In the genomic region with DNA sequence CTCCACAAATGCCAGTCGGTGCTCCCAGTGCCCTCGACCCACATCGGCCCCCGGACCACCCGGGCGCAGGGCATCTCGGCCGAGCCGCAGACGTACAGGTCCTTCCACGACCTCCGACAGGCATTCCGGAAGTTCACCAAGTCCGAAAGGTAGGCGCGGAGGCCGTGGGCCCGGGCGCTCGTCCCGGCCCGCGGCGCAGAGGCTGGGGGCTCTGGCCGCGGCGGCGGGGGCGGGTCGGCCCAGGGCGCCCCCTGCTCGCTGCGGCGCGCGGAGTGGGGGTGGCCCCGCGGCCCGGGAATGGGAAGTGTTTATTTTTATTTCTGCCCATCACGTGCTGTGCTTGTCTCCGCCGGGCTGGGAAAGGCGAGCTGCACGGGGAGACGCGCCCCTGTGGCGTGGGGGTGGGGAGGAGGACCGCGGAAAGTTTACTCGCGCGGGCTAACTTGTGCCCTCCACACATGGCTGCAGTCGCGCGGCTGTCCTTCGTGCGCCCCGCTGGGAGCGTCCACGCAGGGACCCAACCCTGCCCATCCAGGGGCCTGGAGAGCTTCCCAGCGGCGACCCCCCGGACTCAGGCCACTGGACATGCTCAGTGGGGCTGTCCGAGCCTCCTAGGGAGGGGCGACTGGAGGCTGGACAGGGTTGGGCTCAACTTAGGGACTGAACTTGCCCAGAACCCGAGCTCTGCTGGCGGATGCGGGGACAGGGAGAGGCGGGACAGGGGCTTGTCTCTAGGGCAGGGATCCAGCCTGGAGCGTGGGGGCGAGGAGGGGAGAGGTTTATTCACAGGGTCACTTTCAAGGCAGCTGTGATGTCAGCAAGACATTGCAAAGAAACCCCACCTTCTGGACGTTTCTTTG, we compare ENCODE assay signal across 8 cellular contexts.
A peak's percentile ranks its signal among the peaks of the same experiment; 100 is the strongest.
DNase-seq lines count a peak whose midpoint lies in the region; TF ChIP-seq lines count a peak whose summit lies in the region.

No MANE protein-coding gene starts in this region.

- POLR2A ChIA-PET in GM10248 (lab: Yijun Ruan, JAX), result no interaction called here

- in situ Hi-C loops in mammary epithelial cell (cut with MboI; ENCODE audit: low sequenced_read_pairs in 2 of 2), result no loop called here

- no peaks in the 10 kb centered on the region for H3K79me2 ChIP-seq in mammary epithelial cell (ENCODE audit: insufficient read depth, low read length)

- BruUV-seq in mammary epithelial cell (replicated peaks; lab: Mats Ljungman, UMichigan), result no TSS peak

- DNase-seq in NCI-H1417 (lab: John Stamatoyannopoulos, UW) (peak in 2 of 3 experiments; percentile 10 to 12), NCI-H1417 treated with DMSO at 0.1 percent for 48 hours (lab: John Stamatoyannopoulos, UW) (no peak), mammary epithelial cell (no peak), kidney epithelial cell (ENCODE audit: low read depth) (no peak), stromal cell of bone marrow (ENCODE audit: low read depth) (peak; percentile 29), NCI-H446 treated with DMSO at 0.1 percent for 48 hours (lab: John Stamatoyannopoulos, UW) (no peak), GM10248 (ENCODE audit: extremely low spot score) (no peak), NCI-H2196 (lab: John Stamatoyannopoulos, UW; ENCODE audit: unreplicated experiment) (no peak)

- no peak overlapping the region for H3K9ac ChIP-seq in mammary epithelial cell (ENCODE audit: insufficient read depth, low read length)

- CTCF ChIA-PET in mammary epithelial cell (lab: Charles Lee; ENCODE audit: low non-redundant PET) (no interaction called here), GM10248 (lab: Yijun Ruan, JAX) (no interaction called here)

- intact Hi-C loops in mammary epithelial cell (cut with micrococcal nuclease), result no loop called here

- no CpG with 5 or more reads among the region's 72 CpGs for WGBS in mammary epithelial cell (ENCODE audit: low coverage, missing lambda C conversion rate)

- peak overlapping the region; percentile 90 for H2AFZ ChIP-seq in mammary epithelial cell (ENCODE audit: low read depth, low read length)

- TF ChIP-seq CTCF in mammary epithelial cell (conservative IDR thresholded peaks at IDR 0.05 in 1 of 2, IDR thresholded peaks at IDR 0.05 in 1 of 2; ENCODE audit: extremely low read depth in 1 of 2, insufficient read depth in 1 of 2, low read depth in 1 of 2, low read length in 2 of 2) (no peak), kidney epithelial cell (IDR thresholded peaks at IDR 0.05; ENCODE audit: insufficient read depth, low read length, poor library complexity, severe bottlenecking) (no peak), GM10248 (IDR thresholded peaks at IDR 0.05; ENCODE audit: control extremely low read depth, extremely low read depth, low read depth, missing control alignments) (no peak)

- H3K27me3 ChIP-seq in mammary epithelial cell (ENCODE audit: insufficient read depth, low read length) (peaks cover 15% of the 10 kb centered on the region), kidney epithelial cell (ENCODE audit: control insufficient read depth, insufficient read depth, low read length) (peaks cover 11% of the 10 kb centered on the region)

- H3K9me3 ChIP-seq in mammary epithelial cell (replicated peaks; ENCODE audit: insufficient read depth, low read length), result no peaks in the 10 kb centered on the region

- H3K4me3 ChIP-seq in mammary epithelial cell (replicated peaks in 1 of 3; ENCODE audit: insufficient read depth in 1 of 3, low read depth in 2 of 3, low read length in 3 of 3) (peak overlapping the region; percentile 43 to 52 (median 51)), kidney epithelial cell (ENCODE audit: low read depth, low read length) (peak overlapping the region; percentile 50)

- dilution Hi-C loops in mammary epithelial cell (cut with HindIII; ENCODE audit: low sequenced_read_pairs), result no loop called here

- H4K20me1 ChIP-seq in mammary epithelial cell (ENCODE audit: insufficient read depth, low read length), result no peaks in the 10 kb centered on the region

- no peak overlapping the region for H3K27ac ChIP-seq in mammary epithelial cell (ENCODE audit: insufficient read depth, low read depth, low read length)

- H3K36me3 ChIP-seq in mammary epithelial cell (ENCODE audit: insufficient read depth, low read length) (no peaks in the 10 kb centered on the region), kidney epithelial cell (ENCODE audit: control insufficient read depth, insufficient read depth, low read length) (no peaks in the 10 kb centered on the region)

- peak overlapping the region; percentile 92 for H3K4me2 ChIP-seq in mammary epithelial cell (ENCODE audit: insufficient read depth, low read depth, low read length)

- H3K4me1 ChIP-seq in mammary epithelial cell (ENCODE audit: insufficient read depth, low read length), result peaks cover 8% of the 10 kb centered on the region

Comparison
In these comparisons a context has a peak if more than half of its experiments do, and no peak if none do; other contexts are left out.
1. DNase-seq: peak in NCI-H1417 (2 of 3) and stromal cell of bone marrow (single experiment); none in NCI-H1417 treated with DMSO at 0.1 percent for 48 hours (single experiment), mammary epithelial cell (single experiment), kidney epithelial cell (single experiment), NCI-H446 treated with DMSO at 0.1 percent for 48 hours (single experiment), GM10248 (single experiment) and NCI-H2196 (single experiment).